ENCODE assay signal across 17 cellular contexts in the genomic region with DNA sequence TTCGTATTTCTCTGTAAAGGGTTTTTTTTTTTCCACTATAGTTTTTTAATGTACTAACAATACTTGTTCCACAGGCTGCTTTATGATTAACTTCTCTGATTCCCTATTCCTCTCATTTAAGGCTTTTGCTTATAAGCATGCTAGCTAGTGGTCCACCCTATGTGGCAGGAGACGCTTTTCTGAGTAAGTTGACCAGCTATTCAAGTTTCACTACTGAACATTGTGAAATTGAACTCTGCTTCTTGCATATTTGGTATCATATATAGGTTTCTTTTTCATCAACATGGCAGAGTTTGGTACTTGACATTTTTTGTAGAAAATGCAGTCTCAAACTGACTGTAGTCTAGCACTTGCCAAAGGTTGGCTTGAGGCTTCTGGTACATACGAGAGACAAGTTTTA.
DNase-seq lines count a peak whose midpoint lies in the region; ATAC-seq, FAIRE-seq and TF ChIP-seq lines count a peak whose summit lies in the region.
"Had no signal": no experiment of that assay in that cellular context is flagged by ENCODE, and none has a peak within 500 bp of the region (broad histone marks: within the 10 kb centered on the region; RNA-seq: fewer than 3 reads in every experiment).

No MANE protein-coding gene starts in this region.

- no peaks in the 10 kb centered on the region for H4K20me1 ChIP-seq in keratinocyte (ENCODE audit: control insufficient read depth, extremely low read depth, insufficient read depth, low read length)

- H3K4me1 ChIP-seq in keratinocyte (ENCODE audit: control insufficient read depth, extremely low read depth, insufficient read depth, low read length) = peaks cover 17% of the 10 kb centered on the region
- H3K4me1 ChIP-seq: SJCRH30 had no signal

- H3K27ac ChIP-seq in keratinocyte (ENCODE audit: control insufficient read depth, insufficient read depth, low read length) (peak overlapping the region; percentile 51), substantia nigra (ENCODE audit: low read depth, low read length, poor library complexity, severe bottlenecking) (no peak overlapping the region)
- H3K27ac ChIP-seq: dorsolateral prefrontal cortex, GM23248, SJCRH30, VCaP had no signal

- H3K27ac Mint-ChIP-seq in chondrocyte (ENCODE audit: unreplicated experiment) = no peak overlapping the region
- H3K27ac Mint-ChIP-seq: CD4-positive, alpha-beta memory T cell; stimulated activated naive CD8-positive, alpha-beta T cell treated with anti-CD3 and anti-CD28 coated beads, Interleukin-15, Interleukin-2, amounts not matched to agents 100 ng/mL and 50 ng/mL, for 24 hours had no signal

- peaks cover 2% of the 10 kb centered on the region for H3K36me3 Mint-ChIP-seq in chondrocyte (ENCODE audit: low read depth)

- H3K9ac ChIP-seq in keratinocyte (ENCODE audit: control insufficient read depth, extremely low read depth, insufficient read depth, low read length) = no peak overlapping the region
- H3K9ac ChIP-seq: GM23248 had no signal

- peaks cover 6% of the 10 kb centered on the region for H3K9me3 Mint-ChIP-seq in chondrocyte (ENCODE audit: low read depth)

- no peaks in the 10 kb centered on the region for H3K27me3 Mint-ChIP-seq in chondrocyte (ENCODE audit: low read depth)
- H3K27me3 Mint-ChIP-seq: CD4-positive, alpha-beta memory T cell; stimulated activated naive CD8-positive, alpha-beta T cell treated with anti-CD3 and anti-CD28 coated beads, Interleukin-15, Interleukin-2, amounts not matched to agents 100 ng/mL and 50 ng/mL, for 24 hours had no signal

- no peak overlapping the region for H3K4me3 Mint-ChIP-seq in chondrocyte (ENCODE audit: unreplicated experiment)
- H3K4me3 Mint-ChIP-seq: CD4-positive, alpha-beta memory T cell; stimulated activated naive CD8-positive, alpha-beta T cell treated with anti-CD3 and anti-CD28 coated beads, Interleukin-15, Interleukin-2, amounts not matched to agents 100 ng/mL and 50 ng/mL, for 24 hours had no signal

- peak overlapping the region; percentile 36 for H2AFZ ChIP-seq in keratinocyte (ENCODE audit: control insufficient read depth, low read length)
- H2AFZ ChIP-seq: GM23248 had no signal

- H3K9me3 ChIP-seq in keratinocyte (ENCODE audit: control insufficient read depth, low read depth, low read length) = no peaks in the 10 kb centered on the region
- H3K9me3 ChIP-seq: SJCRH30 had no signal

- no peak overlapping the region for H3K4me3 ChIP-seq in keratinocyte (ENCODE audit: control insufficient read depth in 2 of 3, extremely low read depth in 1 of 3, insufficient read depth in 2 of 3, low read depth in 1 of 3, low read length in 3 of 3)
- H3K4me3 ChIP-seq: dorsolateral prefrontal cortex, GM23248, SJCRH30 had no signal

- H3K4me1 Mint-ChIP-seq in chondrocyte (ENCODE audit: low read depth) = no peaks in the 10 kb centered on the region
- H3K4me1 Mint-ChIP-seq: CD4-positive, alpha-beta memory T cell had no signal

- TF ChIP-seq CTCF in keratinocyte (optimal IDR thresholded peaks at IDR 0.05 in 1 of 3, IDR thresholded peaks at IDR 0.05 in 1 of 3, conservative IDR thresholded peaks at IDR 0.05 in 1 of 3; ENCODE audit: extremely low read depth in 1 of 3, insufficient read depth in 2 of 3, low read length in 3 of 3) (no peak), chondrocyte (IDR thresholded peaks at IDR 0.05) (no peak)

- peak overlapping the region; percentile 69 for H3K4me2 ChIP-seq in keratinocyte (ENCODE audit: control insufficient read depth, extremely low read depth, insufficient read depth, low read depth, low read length)

- no peaks in the 10 kb centered on the region for H3K27me3 ChIP-seq in keratinocyte (ENCODE audit: control insufficient read depth, extremely low read depth, insufficient read depth, low read length)
- H3K27me3 ChIP-seq: dorsolateral prefrontal cortex, SJCRH30 had no signal

- peak; percentile 41 for FAIRE-seq in keratinocyte (lab: Jason Lieb, UNC)
- FAIRE-seq: HTR-8/SVneo had no signal

- H3K36me3 ChIP-seq in keratinocyte (ENCODE audit: control insufficient read depth in 2 of 2, extremely low read depth in 1 of 2, insufficient read depth in 2 of 2, low read length in 2 of 2) = no peaks in the 10 kb centered on the region
- H3K36me3 ChIP-seq: SJCRH30 had no signal

- DNase-seq in keratinocyte (ENCODE audit: low read depth, low spot score) = no peak
- DNase-seq in chondrocyte (ENCODE audit: low spot score) = no peak
- DNase-seq in activated CD4-positive, alpha-beta T cell treated with anti-CD3 and anti-CD28 coated beads, Interleukin-2, amount 50 U/mL, for 4 hours = no peak
- DNase-seq in substantia nigra (lab: John Stamatoyannopoulos, UW) = no peak
- DNase-seq in inferior parietal cortex (ENCODE audit: extremely low spot score) = no peak
- DNase-seq: CD4-positive, alpha-beta memory T cell; dorsolateral prefrontal cortex; NCI-H526 treated with DMSO at 0.1 percent for 48 hours; SJCRH30; stimulated activated CD4-positive, alpha-beta T cell treated with anti-CD3 and anti-CD28 coated beads, Interleukin-2, amount 100 ng/mL, for 48 hours had no signal

- dilution Hi-C loops in keratinocyte (cut with MboI; ENCODE audit: extremely low pct_ligation_motif_present, low sequenced_read_pairs) = no loop called here

- H3K79me2 ChIP-seq in keratinocyte (ENCODE audit: control insufficient read depth, insufficient read depth, low read length) = no peaks in the 10 kb centered on the region

- H3K9me1 ChIP-seq in keratinocyte (ENCODE audit: control insufficient read depth, extremely low read depth, insufficient read depth, low read length) = no peaks in the 10 kb centered on the region

- ATAC-seq in GM18870 (IDR thresholded peaks at IDR 0.05; ENCODE audit: unreplicated experiment) = peak; percentile 89
- peak; percentile 74 for ATAC-seq in GM21576 (IDR thresholded peaks at IDR 0.05; ENCODE audit: unreplicated experiment)
- peak; percentile 79 for ATAC-seq in HG03095 (IDR thresholded peaks at IDR 0.05; ENCODE audit: unreplicated experiment)
